In genomic region chr6:73652637-73653570, GRCh38 we compare ENCODE assay signal across 8 cellular contexts.
DNase-seq lines count a peak whose midpoint lies in the region; ATAC-seq lines count a peak whose summit lies in the region.

No MANE protein-coding gene starts in this region.

- DNase-seq in AG08396 (ENCODE audit: low spot score) (peak; percentile 72), NCI-H226 (peak; percentile 14), kidney tubule cell (ENCODE audit: low spot score) (peak; percentile 70)
- peak; percentile 27 for DNase-seq in activated CD4-positive, CD25-positive, alpha-beta regulatory T cell treated with anti-CD3 and anti-CD28 coated beads, Interleukin-2, amount 50 U/mL, for 16 hours (ENCODE audit: low read depth, low spot score)
- peak; percentile 58 to 60 for DNase-seq in stimulated activated CD4-positive, alpha-beta T cell treated with anti-CD3 and anti-CD28 coated beads, Interleukin-2, amount 100 ng/mL, for 24 hours

- H3K27ac ChIP-seq in cingulate gyrus (ENCODE audit: low read depth, low read length), result peak overlapping the region; percentile 29

- ATAC-seq in GM18868 (IDR thresholded peaks at IDR 0.05; ENCODE audit: unreplicated experiment) (peak; percentile 40), HG03135 (IDR thresholded peaks at IDR 0.05; ENCODE audit: unreplicated experiment) (peak; percentile 44)

Comparison
In these comparisons a context has a peak if more than half of its experiments do, and no peak if none do; other contexts are left out.
1. Peak in every context shown above with its lines: DNase-seq, ATAC-seq and H3K27ac ChIP-seq.
2. DNase-seq: peak in every context shown above with its lines; median percentile 72 in AG08396; 70 in kidney tubule cell; 59 in stimulated activated CD4-positive, alpha-beta T cell treated with anti-CD3 and anti-CD28 coated beads, Interleukin-2, amount 100 ng/mL, for 24 hours; 27 in activated CD4-positive, CD25-positive, alpha-beta regulatory T cell treated with anti-CD3 and anti-CD28 coated beads, Interleukin-2, amount 50 U/mL, for 16 hours; 14 in NCI-H226.